In the genomic region with DNA sequence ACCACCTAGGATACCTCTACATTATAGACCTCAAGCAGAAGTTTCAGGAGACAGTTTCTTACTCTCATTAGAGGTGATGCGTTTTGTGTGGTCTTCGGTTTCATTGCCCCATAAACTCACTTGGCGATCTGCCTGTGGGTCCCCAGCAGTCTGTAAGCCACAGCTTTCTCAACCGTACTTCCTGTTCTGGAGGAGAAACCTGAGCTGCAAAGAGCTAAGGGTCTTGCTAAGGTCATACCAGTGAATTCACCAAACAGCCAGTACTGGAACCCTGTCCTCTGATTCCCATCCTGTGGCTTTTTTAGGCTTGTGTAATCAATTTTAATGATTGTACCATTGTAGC, we compare ENCODE assay signal across 10 cellular contexts.
DNase-seq lines count a peak whose midpoint lies in the region; ATAC-seq and TF ChIP-seq lines count a peak whose summit lies in the region.
"Had no signal": no experiment of that assay in that cellular context is flagged by ENCODE, and none has a peak within 500 bp of the region (broad histone marks: within the 10 kb centered on the region; RNA-seq: fewer than 3 reads in every experiment).

No MANE protein-coding gene starts in this region.

- H3K27ac ChIP-seq in coronary artery = no peak overlapping the region
- H3K27ac ChIP-seq: esophagus squamous epithelium had no signal

- peak; percentile 88 for DNase-seq in GF-D8 (lab: John Stamatoyannopoulos, UW)
- DNase-seq in SKM-1 treated with dmso at 0.1 percent for 144 hours (lab: John Stamatoyannopoulos, UW; ENCODE audit: unreplicated experiment) = peak; percentile 97
- peak; percentile 22 for DNase-seq in left lobe of liver (ENCODE audit: low spot score)
- no peak for DNase-seq in effector CD4-positive, alpha-beta T cell
- no peak for DNase-seq in coronary artery (ENCODE audit: low spot score)
- DNase-seq: esophagus squamous epithelium, T-helper 17 cell had no signal

- ATAC-seq in HG03571 (IDR thresholded peaks at IDR 0.05; ENCODE audit: unreplicated experiment) (peak; percentile 63), left lobe of liver (no peak), GM21447 (IDR thresholded peaks at IDR 0.05; ENCODE audit: unreplicated experiment) (no peak), GM19455 (IDR thresholded peaks at IDR 0.05; ENCODE audit: unreplicated experiment) (no peak)
- ATAC-seq: T-helper 17 cell had no signal

- no peak for TF ChIP-seq CTCF in coronary artery (IDR thresholded peaks at IDR 0.05)

- H3K4me3 ChIP-seq in coronary artery = no peak overlapping the region
- H3K4me3 ChIP-seq: esophagus squamous epithelium had no signal

Comparison
In these comparisons a context has a peak if more than half of its experiments do, and no peak if none do; other contexts are left out.
1. DNase-seq: peak in GF-D8 (single experiment), SKM-1 treated with dmso at 0.1 percent for 144 hours (single experiment) and left lobe of liver (single experiment); none in effector CD4-positive, alpha-beta T cell (single experiment) and coronary artery (single experiment).